1 cellular context compared by ENCODE assay signal in the genomic region with DNA sequence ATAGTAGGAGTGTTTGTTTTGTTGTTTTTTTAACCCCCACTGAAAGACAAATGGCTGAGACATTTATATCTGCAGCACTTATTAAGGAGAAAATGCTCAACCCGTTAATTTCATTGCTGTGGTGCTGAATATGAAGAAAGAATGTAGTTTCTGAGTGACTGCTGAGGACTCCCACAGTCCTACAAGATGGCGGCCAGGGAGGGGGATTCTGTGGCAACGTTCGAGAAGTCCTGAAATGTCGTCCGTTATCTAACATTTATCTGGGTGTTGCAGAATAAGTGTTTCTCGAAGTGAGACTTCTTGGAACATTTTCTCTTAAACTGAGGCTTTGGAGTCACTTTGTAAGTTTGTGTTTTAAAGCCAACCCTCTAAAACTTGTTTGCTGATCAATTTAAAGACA.
TF ChIP-seq lines count a peak whose summit lies in the region.

No MANE protein-coding gene starts in this region.

TF ChIP-seq in WTC11, 78 proteins besides CTCF, POLR2A, EP300 and RAD21 (continued from another document):
- TF ChIP-seq FOXP4 (CRISPR knock-in tag; IDR thresholded peaks at IDR 0.05) (no peak), EMX1 (CRISPR knock-in tag; IDR thresholded peaks at IDR 0.05) (no peak), SMAD4 (CRISPR knock-in tag; IDR thresholded peaks at IDR 0.05) (no peak), FOXP1 (CRISPR knock-in tag; IDR thresholded peaks at IDR 0.05; ENCODE audit: borderline replicate concordance) (no peak), ZNF425 (CRISPR knock-in tag; conservative IDR thresholded peaks at IDR 0.05) (no peak), ZNF423 (CRISPR knock-in tag; IDR thresholded peaks at IDR 0.05) (no peak), IRF2 (CRISPR knock-in tag; IDR thresholded peaks at IDR 0.05; ENCODE audit: borderline replicate concordance, low read depth) (no peak), IRF1 (CRISPR knock-in tag; IDR thresholded peaks at IDR 0.05) (no peak), ZNF416 (CRISPR knock-in tag; IDR thresholded peaks at IDR 0.05) (no peak), NR1H2 (CRISPR knock-in tag; IDR thresholded peaks at IDR 0.05) (no peak)
- TF ChIP-seq, protein P1, sequence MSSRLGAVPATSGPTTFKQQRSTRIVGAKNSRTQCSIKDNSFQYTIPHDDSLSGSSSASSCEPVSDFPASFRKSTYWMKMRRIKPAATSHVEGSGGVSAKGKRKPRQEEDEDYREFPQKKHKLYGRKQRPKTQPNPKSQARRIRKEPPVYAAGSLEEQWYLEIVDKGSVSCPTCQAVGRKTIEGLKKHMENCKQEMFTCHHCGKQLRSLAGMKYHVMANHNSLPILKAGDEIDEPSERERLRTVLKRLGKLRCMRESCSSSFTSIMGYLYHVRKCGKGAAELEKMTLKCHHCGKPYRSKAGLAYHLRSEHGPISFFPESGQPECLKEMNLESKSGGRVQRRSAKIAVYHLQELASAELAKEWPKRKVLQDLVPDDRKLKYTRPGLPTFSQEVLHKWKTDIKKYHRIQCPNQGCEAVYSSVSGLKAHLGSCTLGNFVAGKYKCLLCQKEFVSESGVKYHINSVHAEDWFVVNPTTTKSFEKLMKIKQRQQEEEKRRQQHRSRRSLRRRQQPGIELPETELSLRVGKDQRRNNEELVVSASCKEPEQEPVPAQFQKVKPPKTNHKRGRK (CRISPR knock-in tag; IDR thresholded peaks at IDR 0.05; ENCODE audit: borderline replicate concordance) = no peak
- TF ChIP-seq, protein P2, sequence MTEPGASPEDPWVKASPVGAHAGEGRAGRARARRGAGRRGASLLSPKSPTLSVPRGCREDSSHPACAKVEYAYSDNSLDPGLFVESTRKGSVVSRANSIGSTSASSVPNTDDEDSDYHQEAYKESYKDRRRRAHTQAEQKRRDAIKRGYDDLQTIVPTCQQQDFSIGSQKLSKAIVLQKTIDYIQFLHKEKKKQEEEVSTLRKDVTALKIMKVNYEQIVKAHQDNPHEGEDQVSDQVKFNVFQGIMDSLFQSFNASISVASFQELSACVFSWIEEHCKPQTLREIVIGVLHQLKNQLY (CRISPR knock-in tag; IDR thresholded peaks at IDR 0.05) = no peak
